20 cellular contexts compared by ENCODE assay signal in the genomic region with DNA sequence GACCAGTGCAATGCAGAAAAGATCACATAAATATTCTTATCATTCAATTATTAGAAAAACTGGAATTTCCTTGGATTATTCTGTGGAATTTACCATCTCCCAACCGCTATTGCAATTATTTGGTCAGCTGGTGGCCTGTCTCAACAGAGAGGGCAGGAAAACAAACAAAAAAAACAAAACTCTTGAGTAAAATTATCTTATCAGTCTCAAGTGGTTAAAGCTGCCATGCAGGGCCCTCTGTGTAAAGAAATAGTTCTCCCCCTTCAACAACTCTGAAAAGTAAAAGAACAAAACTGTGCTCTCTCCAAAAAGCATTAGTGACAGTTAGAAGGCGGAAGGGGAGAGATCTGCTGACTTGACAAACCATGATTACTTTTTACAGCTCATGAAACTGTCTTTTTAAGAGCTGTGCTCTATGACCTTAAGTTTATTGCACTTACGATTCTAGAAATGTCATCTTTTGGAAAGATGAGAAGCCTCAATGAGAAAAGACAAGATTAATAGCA.
DNase-seq lines count a peak whose midpoint lies in the region; ATAC-seq, FAIRE-seq and TF ChIP-seq lines count a peak whose summit lies in the region.
"Had no signal": no experiment of that assay in that cellular context is flagged by ENCODE, and none has a peak within 500 bp of the region (broad histone marks: within the 10 kb centered on the region; RNA-seq: fewer than 3 reads in every experiment).

No MANE protein-coding gene starts in this region.

- TF ChIP-seq EP300 in HepG2 (IDR thresholded peaks at IDR 0.05; ENCODE audit: low read depth in 2 of 2, low read length in 2 of 2) (no peak), HepG2 (CRISPR knock-in tag; IDR thresholded peaks at IDR 0.05; ENCODE audit: borderline replicate concordance) (no peak)

- H3K9me3 ChIP-seq in DND-41 (ENCODE audit: insufficient read depth, low read length, severe bottlenecking) (peaks cover 3% of the 10 kb centered on the region), HepG2 (ENCODE audit: low read length) (no peaks in the 10 kb centered on the region), mammary epithelial cell (replicated peaks; ENCODE audit: insufficient read depth, low read length) (no peaks in the 10 kb centered on the region)
- H3K9me3 ChIP-seq: gastroesophageal sphincter, mucosa of descending colon, thoracic aorta had no signal

- no peak overlapping the region for H3K4me3 Mint-ChIP-seq in brain
- H3K4me3 Mint-ChIP-seq in activated CD8-positive, alpha-beta T cell treated with anti-CD3 and anti-CD28 coated beads, Interleukin-2, amount 10 ng/mL, durations not matched to agents 7 days and 5 days: no peak overlapping the region
- H3K4me3 Mint-ChIP-seq: B cell, immature natural killer cell had no signal

- no peaks in the 10 kb centered on the region for H3K79me2 ChIP-seq in DND-41 (ENCODE audit: insufficient read depth, low read length)
- no peaks in the 10 kb centered on the region for H3K79me2 ChIP-seq in HepG2 (ENCODE audit: insufficient read depth, low read length)
- H3K79me2 ChIP-seq in mammary epithelial cell (ENCODE audit: insufficient read depth, low read length): no peaks in the 10 kb centered on the region

- peak overlapping the region in 4 of 5 experiments; percentile 0 to 70 (median 59) for H3K27ac Mint-ChIP-seq in brain
- H3K27ac Mint-ChIP-seq in activated CD8-positive, alpha-beta T cell treated with anti-CD3 and anti-CD28 coated beads, Interleukin-2, amount 10 ng/mL, durations not matched to agents 7 days and 5 days: no peak overlapping the region
- H3K27ac Mint-ChIP-seq: B cell, immature natural killer cell, progenitor cell of endocrine pancreas had no signal

- no peak overlapping the region for H3K4me3 ChIP-seq in DND-41 (ENCODE audit: low read depth in 1 of 2, low read length in 2 of 2)
- H3K4me3 ChIP-seq in HepG2 (replicated peaks in 1 of 3; ENCODE audit: insufficient read depth in 1 of 3, low read depth in 2 of 3, low read length in 3 of 3): no peak overlapping the region
- no peak overlapping the region for H3K4me3 ChIP-seq in mammary epithelial cell (replicated peaks in 1 of 3; ENCODE audit: insufficient read depth in 1 of 3, low read depth in 2 of 3, low read length in 3 of 3)
- H3K4me3 ChIP-seq: gastroesophageal sphincter, mucosa of descending colon, thoracic aorta had no signal

- no peak for TF ChIP-seq CTCF in DND-41 (IDR thresholded peaks at IDR 0.05; ENCODE audit: borderline replicate concordance, extremely low read depth, low read length, poor library complexity, severe bottlenecking)
- no peak for TF ChIP-seq CTCF in brain (conservative IDR thresholded peaks at IDR 0.05)
- TF ChIP-seq CTCF in HepG2 (CRISPR knock-in tag; IDR thresholded peaks at IDR 0.05): no peak
- TF ChIP-seq CTCF in mammary epithelial cell (conservative IDR thresholded peaks at IDR 0.05 in 1 of 2, IDR thresholded peaks at IDR 0.05 in 1 of 2; ENCODE audit: extremely low read depth in 1 of 2, insufficient read depth in 1 of 2, low read depth in 1 of 2, low read length in 2 of 2): no peak

- H3K36me3 Mint-ChIP-seq in brain: no peaks in the 10 kb centered on the region
- no peaks in the 10 kb centered on the region for H3K36me3 Mint-ChIP-seq in activated CD8-positive, alpha-beta T cell treated with anti-CD3 and anti-CD28 coated beads, Interleukin-2, amount 10 ng/mL, durations not matched to agents 7 days and 5 days (ENCODE audit: low read depth)
- H3K36me3 Mint-ChIP-seq: immature natural killer cell had no signal

- WGBS in HepG2 (ENCODE audit: low lambda C conversion rate): 81% methylated on average over 3 of the region's 3 CpGs
- WGBS in mammary epithelial cell (ENCODE audit: low coverage, missing lambda C conversion rate): 92% methylated on average over 3 of the region's 3 CpGs

- FAIRE-seq in HepG2 (lab: Jason Lieb, UNC): no peak

- no peaks in the 10 kb centered on the region for H3K27me3 ChIP-seq in DND-41 (ENCODE audit: insufficient read depth, low read length, poor library complexity)
- H3K27me3 ChIP-seq in HepG2 (ENCODE audit: control insufficient read depth in 1 of 2, insufficient read depth in 2 of 2, low read length in 2 of 2): no peaks in the 10 kb centered on the region
- no peaks in the 10 kb centered on the region for H3K27me3 ChIP-seq in mammary epithelial cell (ENCODE audit: insufficient read depth, low read length)
- H3K27me3 ChIP-seq: gastroesophageal sphincter had no signal

- intact Hi-C loops in HepG2 (cut with micrococcal nuclease; ENCODE audit: unreplicated experiment): no loop called here
- intact Hi-C loops in mammary epithelial cell (cut with micrococcal nuclease): no loop called here

- POLR2A ChIA-PET in HepG2 (lab: Yijun Ruan, JAX): no interaction called here
- POLR2A ChIA-PET in activated CD8-positive, alpha-beta T cell treated with anti-CD3 and anti-CD28 coated beads, Interleukin-2, amount 10 ng/mL, durations not matched to agents 7 days and 5 days (lab: Charles Lee): no interaction called here

- H2AFZ ChIP-seq in DND-41 (ENCODE audit: low read depth, low read length): peak overlapping the region; percentile 21
- H2AFZ ChIP-seq in HepG2 (ENCODE audit: low read length): no peak overlapping the region
- H2AFZ ChIP-seq in mammary epithelial cell (ENCODE audit: low read depth, low read length): no peak overlapping the region

- H3K4me2 ChIP-seq in DND-41 (ENCODE audit: insufficient read depth, low read length) (no peak overlapping the region), HepG2 (ENCODE audit: low read depth, low read length) (no peak overlapping the region), mammary epithelial cell (ENCODE audit: insufficient read depth, low read depth, low read length) (no peak overlapping the region)

- peaks cover 50% of the 10 kb centered on the region for H3K4me1 ChIP-seq in DND-41 (ENCODE audit: insufficient read depth, low read length)
- no peaks in the 10 kb centered on the region; the same call in 1 of the 2 replicates for H3K4me1 ChIP-seq in HepG2 (ENCODE audit: insufficient read depth, low read length)
- H3K4me1 ChIP-seq in mammary epithelial cell (ENCODE audit: insufficient read depth, low read length): peaks cover 6% of the 10 kb centered on the region

- H3K27me3 Mint-ChIP-seq in brain: peaks cover 6% of the 10 kb centered on the region
- no peaks in the 10 kb centered on the region for H3K27me3 Mint-ChIP-seq in activated CD8-positive, alpha-beta T cell treated with anti-CD3 and anti-CD28 coated beads, Interleukin-2, amount 10 ng/mL, durations not matched to agents 7 days and 5 days (ENCODE audit: low read depth)
- H3K27me3 Mint-ChIP-seq: B cell, progenitor cell of endocrine pancreas had no signal

- no peak for TF ChIP-seq POLR2A in HepG2 (IDR thresholded peaks at IDR 0.05; ENCODE audit: insufficient read depth in 1 of 2, low read depth in 2 of 2, low read length in 2 of 2)

- no TSS peak for BruUV-seq in HepG2 (replicated peaks; lab: Mats Ljungman, UMichigan)
- no TSS peak for BruUV-seq in mammary epithelial cell (replicated peaks; lab: Mats Ljungman, UMichigan)

- H3K9ac ChIP-seq in DND-41 (ENCODE audit: low read depth, low read length): peak overlapping the region; percentile 3
- no peak overlapping the region for H3K9ac ChIP-seq in HepG2 (ENCODE audit: insufficient read depth, low read depth, low read length)
- H3K9ac ChIP-seq in mammary epithelial cell (ENCODE audit: insufficient read depth, low read length): no peak overlapping the region

- ATAC-seq in DND-41 (ENCODE audit: insufficient read depth, low read depth) (no peak), HepG2 (no peak)
- no peak for ATAC-seq in activated CD8-positive, alpha-beta T cell treated with anti-CD3 and anti-CD28 coated beads, Interleukin-2, amount 10 ng/mL, durations not matched to agents 7 days and 5 days
- ATAC-seq: activated CD4-positive, CD25-positive, alpha-beta regulatory T cell treated with anti-CD3 and anti-CD28 coated beads, Interleukin-2, amount 50 U/mL, for 24 hours; gastroesophageal sphincter; HCT116; mucosa of descending colon had no signal

- H3K27ac ChIP-seq in DND-41 (ENCODE audit: low read length) (peak overlapping the region; percentile 56), HepG2 (ENCODE audit: extremely low read length, insufficient read depth, low read length) (no peak overlapping the region), mammary epithelial cell (ENCODE audit: insufficient read depth, low read depth, low read length) (no peak overlapping the region)
- H3K27ac ChIP-seq: gastroesophageal sphincter, thoracic aorta had no signal

- no peaks in the 10 kb centered on the region for H3K36me3 ChIP-seq in DND-41 (ENCODE audit: insufficient read depth, low read length)
- H3K36me3 ChIP-seq in HepG2 (replicated peaks in 1 of 2; ENCODE audit: control insufficient read depth in 1 of 2, insufficient read depth in 2 of 2, low read length in 2 of 2): no peaks in the 10 kb centered on the region
- no peaks in the 10 kb centered on the region for H3K36me3 ChIP-seq in mammary epithelial cell (ENCODE audit: insufficient read depth, low read length)
- H3K36me3 ChIP-seq: gastroesophageal sphincter, thoracic aorta had no signal

- peaks cover 63% of the 10 kb centered on the region for H3K4me1 Mint-ChIP-seq in brain
- peaks cover 10% of the 10 kb centered on the region for H3K4me1 Mint-ChIP-seq in activated CD8-positive, alpha-beta T cell treated with anti-CD3 and anti-CD28 coated beads, Interleukin-2, amount 10 ng/mL, durations not matched to agents 7 days and 5 days (ENCODE audit: low read depth)
- H3K4me1 Mint-ChIP-seq: B cell had no signal

- TF ChIP-seq RAD21 in HepG2 (CRISPR knock-in tag; IDR thresholded peaks at IDR 0.05): no peak

- DNase-seq in DND-41 (no peak), NCI-H187 treated with DMSO at 0.1 percent for 48 hours (lab: John Stamatoyannopoulos, UW) (peak; percentile 44), HepG2 (ENCODE audit: low spot score) (no peak), mammary epithelial cell (no peak), Kasumi-1 (lab: John Stamatoyannopoulos, UW) (no peak)
- DNase-seq in stimulated activated naive CD4-positive, alpha-beta T cell treated with Interleukin-2 at 50 U/mL for 16 hours (lab: John Stamatoyannopoulos, UW): no peak
- DNase-seq in activated CD8-positive, alpha-beta T cell treated with anti-CD3 and anti-CD28 coated beads, Interleukin-2, amount 10 ng/mL, durations not matched to agents 7 days and 5 days: no peak
- DNase-seq: activated naive CD4-positive, alpha-beta T cell treated with Interleukin-2 at 50 U/mL for 16 hours; caudate nucleus; immature natural killer cell; KBM-7; mucosa of descending colon; NCI-H2029 treated with DMSO at 0.1 percent for 48 hours had no signal

- no peaks in the 10 kb centered on the region for H4K20me1 ChIP-seq in DND-41 (ENCODE audit: insufficient read depth, low read length)
- no peaks in the 10 kb centered on the region for H4K20me1 ChIP-seq in HepG2 (ENCODE audit: insufficient read depth, low read length)
- no peaks in the 10 kb centered on the region for H4K20me1 ChIP-seq in mammary epithelial cell (ENCODE audit: insufficient read depth, low read length)

- H3K9me3 Mint-ChIP-seq in brain: peaks cover 0 to 6% (median 3%) of the 10 kb centered on the region in 5 experiments
- H3K9me3 Mint-ChIP-seq in activated CD8-positive, alpha-beta T cell treated with anti-CD3 and anti-CD28 coated beads, Interleukin-2, amount 10 ng/mL, durations not matched to agents 7 days and 5 days (ENCODE audit: insufficient read depth): no peaks in the 10 kb centered on the region

- in situ Hi-C loops in HepG2 (cut with HindIII; ENCODE audit: extremely low pct_ligation_motif_present, low pct_unique_long_range_greater_than_20kb): no loop called here
- in situ Hi-C loops in mammary epithelial cell (cut with MboI; ENCODE audit: low sequenced_read_pairs in 2 of 2): no loop called here

- dilution Hi-C loops in mammary epithelial cell (cut with HindIII; ENCODE audit: low sequenced_read_pairs): no loop called here

- CTCF ChIA-PET in HepG2 (lab: Yijun Ruan, JAX; ENCODE audit: low intra/inter-chr PET ratio, low total read pairs): no interaction called here
- CTCF ChIA-PET in mammary epithelial cell (lab: Charles Lee; ENCODE audit: low non-redundant PET): no interaction called here
- CTCF ChIA-PET in activated CD8-positive, alpha-beta T cell treated with anti-CD3 and anti-CD28 coated beads, Interleukin-2, amount 10 ng/mL, durations not matched to agents 7 days and 5 days (lab: Charles Lee): interaction anchor here (1.4 kb wide), 2 partner anchors 22 to 221 kb away, joined by 3 to 5 read pairs; no protein-coding TSS in a partner anchor
